ENCODE assay signal across 1 cellular context in the genomic region with DNA sequence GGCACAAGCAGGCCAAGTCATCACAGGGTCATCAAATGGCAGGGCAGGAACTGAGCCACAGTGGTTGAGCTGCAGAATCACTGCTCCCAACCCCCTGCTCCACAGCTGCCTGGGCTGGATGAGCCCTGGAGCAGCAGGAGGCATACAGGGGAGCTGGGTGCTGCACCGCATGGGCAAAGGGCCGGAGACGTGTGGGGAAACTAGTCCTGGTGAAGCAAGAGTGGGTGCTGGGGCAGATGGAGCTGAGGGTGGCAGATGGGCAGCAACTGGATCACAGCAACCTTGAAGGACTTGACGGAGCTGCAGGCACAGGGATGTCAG.
TF ChIP-seq lines count a peak whose summit lies in the region.

No MANE protein-coding gene starts in this region.

TF ChIP-seq in HepG2, 621 proteins besides CTCF, POLR2A, EP300 and RAD21 (continued from another document):
- TF ChIP-seq, protein P1, sequence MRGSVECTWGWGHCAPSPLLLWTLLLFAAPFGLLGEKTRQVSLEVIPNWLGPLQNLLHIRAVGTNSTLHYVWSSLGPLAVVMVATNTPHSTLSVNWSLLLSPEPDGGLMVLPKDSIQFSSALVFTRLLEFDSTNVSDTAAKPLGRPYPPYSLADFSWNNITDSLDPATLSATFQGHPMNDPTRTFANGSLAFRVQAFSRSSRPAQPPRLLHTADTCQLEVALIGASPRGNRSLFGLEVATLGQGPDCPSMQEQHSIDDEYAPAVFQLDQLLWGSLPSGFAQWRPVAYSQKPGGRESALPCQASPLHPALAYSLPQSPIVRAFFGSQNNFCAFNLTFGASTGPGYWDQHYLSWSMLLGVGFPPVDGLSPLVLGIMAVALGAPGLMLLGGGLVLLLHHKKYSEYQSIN (CRISPR knock-in tag; IDR thresholded peaks at IDR 0.05; ENCODE audit: borderline replicate concordance), result no peak
- TF ChIP-seq ZKSCAN5 (CRISPR knock-in tag; IDR thresholded peaks at IDR 0.05) (no peak), ZNF501 (CRISPR knock-in tag; IDR thresholded peaks at IDR 0.05) (no peak), MED1 (CRISPR knock-in tag; IDR thresholded peaks at IDR 0.05) (no peak), SMAD3 (CRISPR knock-in tag; IDR thresholded peaks at IDR 0.05) (no peak), JDP2 (CRISPR knock-in tag; IDR thresholded peaks at IDR 0.05; ENCODE audit: borderline replicate concordance) (no peak), THYN1 (CRISPR knock-in tag; IDR thresholded peaks at IDR 0.05; ENCODE audit: borderline replicate concordance, low read depth) (no peak)
- TF ChIP-seq, protein P2, sequence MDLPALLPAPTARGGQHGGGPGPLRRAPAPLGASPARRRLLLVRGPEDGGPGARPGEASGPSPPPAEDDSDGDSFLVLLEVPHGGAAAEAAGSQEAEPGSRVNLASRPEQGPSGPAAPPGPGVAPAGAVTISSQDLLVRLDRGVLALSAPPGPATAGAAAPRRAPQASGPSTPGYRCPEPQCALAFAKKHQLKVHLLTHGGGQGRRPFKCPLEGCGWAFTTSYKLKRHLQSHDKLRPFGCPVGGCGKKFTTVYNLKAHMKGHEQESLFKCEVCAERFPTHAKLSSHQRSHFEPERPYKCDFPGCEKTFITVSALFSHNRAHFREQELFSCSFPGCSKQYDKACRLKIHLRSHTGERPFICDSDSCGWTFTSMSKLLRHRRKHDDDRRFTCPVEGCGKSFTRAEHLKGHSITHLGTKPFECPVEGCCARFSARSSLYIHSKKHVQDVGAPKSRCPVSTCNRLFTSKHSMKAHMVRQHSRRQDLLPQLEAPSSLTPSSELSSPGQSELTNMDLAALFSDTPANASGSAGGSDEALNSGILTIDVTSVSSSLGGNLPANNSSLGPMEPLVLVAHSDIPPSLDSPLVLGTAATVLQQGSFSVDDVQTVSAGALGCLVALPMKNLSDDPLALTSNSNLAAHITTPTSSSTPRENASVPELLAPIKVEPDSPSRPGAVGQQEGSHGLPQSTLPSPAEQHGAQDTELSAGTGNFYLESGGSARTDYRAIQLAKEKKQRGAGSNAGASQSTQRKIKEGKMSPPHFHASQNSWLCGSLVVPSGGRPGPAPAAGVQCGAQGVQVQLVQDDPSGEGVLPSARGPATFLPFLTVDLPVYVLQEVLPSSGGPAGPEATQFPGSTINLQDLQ (CRISPR knock-in tag; IDR thresholded peaks at IDR 0.05), result no peak
